In the genomic region with DNA sequence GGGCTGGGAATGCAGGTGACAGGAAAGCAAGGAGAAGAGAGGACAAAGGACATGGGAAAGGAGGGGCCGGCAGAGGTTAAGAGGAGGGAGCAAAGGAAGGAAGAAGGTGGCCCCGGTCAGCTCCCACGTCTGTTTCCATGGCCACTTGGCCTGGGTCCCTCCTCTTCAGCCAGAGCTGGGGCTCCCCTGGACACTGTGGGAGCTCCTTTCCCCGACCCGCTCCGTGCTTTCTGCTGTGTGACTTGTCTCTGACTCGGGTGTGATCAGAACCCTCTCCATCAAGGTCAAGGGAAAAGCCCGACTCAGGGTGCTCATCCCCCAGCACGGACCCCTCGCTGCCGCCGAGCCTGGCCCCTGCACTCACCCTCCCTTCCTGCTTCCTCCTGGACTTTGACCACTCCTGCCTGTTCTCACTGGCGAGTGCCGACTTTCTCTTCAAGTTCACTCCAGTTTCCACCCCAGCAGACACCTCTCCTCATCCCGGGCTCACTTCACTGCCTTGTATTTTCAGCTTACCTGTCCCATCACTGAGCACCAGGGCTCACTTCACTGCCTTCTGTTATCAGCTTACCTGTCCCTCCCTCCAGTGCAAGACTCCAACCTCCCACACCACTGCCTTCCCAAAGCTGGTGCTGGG, we compare ENCODE assay signal across 29 cellular contexts.
DNase-seq lines count a peak whose midpoint lies in the region; ATAC-seq and TF ChIP-seq lines count a peak whose summit lies in the region.
"Had no signal": no experiment of that assay in that cellular context is flagged by ENCODE, and none has a peak within 500 bp of the region (broad histone marks: within the 10 kb centered on the region; RNA-seq: fewer than 3 reads in every experiment).

No MANE protein-coding gene starts in this region.

- no peak overlapping the region for H4K91ac ChIP-seq in neuronal stem cell (ENCODE audit: low read depth, low read length, poor library complexity)

- TF ChIP-seq CTCF in natural killer cell (IDR thresholded peaks at IDR 0.05) (no peak), foreskin keratinocyte (conservative IDR thresholded peaks at IDR 0.05) (no peak)

- H3K27me3 Mint-ChIP-seq in natural killer cell treated with Interleukin-12 subunit alpha and Interleukin-12 subunit beta and Interleukin-15 and Interleukin-18, amount 100 ng/mL, for 72 hours, result peaks cover 9 to 10% of the 10 kb centered on the region in 2 donors
- peaks cover 8 to 13% of the 10 kb centered on the region in 2 donors for H3K27me3 Mint-ChIP-seq in natural killer cell (ENCODE audit: low read depth in 2 of 2)

- no peak overlapping the region for H2AK5ac ChIP-seq in neuronal stem cell (ENCODE audit: low read depth, low read length)

- peak overlapping the region; percentile 52 for H2AFZ ChIP-seq in neuronal stem cell (ENCODE audit: low read length)

- peak overlapping the region; percentile 11 for H3K18ac ChIP-seq in neuronal stem cell (ENCODE audit: low read length)

- H3K4me3 ChIP-seq in neuronal stem cell (ENCODE audit: low read length in 2 of 2), result no peak overlapping the region
- H3K4me3 ChIP-seq: A549, esophagus muscularis mucosa, MG63, sigmoid colon, SJCRH30 had no signal

- H3K4me1 Mint-ChIP-seq in natural killer cell treated with Interleukin-12 subunit alpha and Interleukin-12 subunit beta and Interleukin-15 and Interleukin-18, amount 100 ng/mL, for 72 hours (ENCODE audit: low read depth in 2 of 2), result no peaks in the 10 kb centered on the region
- H3K4me1 Mint-ChIP-seq in natural killer cell, result no peaks in the 10 kb centered on the region
- H3K4me1 Mint-ChIP-seq: naive thymus-derived CD4-positive, alpha-beta T cell; stimulated activated naive CD8-positive, alpha-beta T cell treated with anti-CD3 and anti-CD28 coated beads, Interleukin-15, amount 100 ng/mL, for 72 hours had no signal

- H3K9me3 Mint-ChIP-seq in natural killer cell treated with Interleukin-12 subunit alpha and Interleukin-12 subunit beta and Interleukin-15 and Interleukin-18, amount 100 ng/mL, for 72 hours, result no peaks in the 10 kb centered on the region
- no peaks in the 10 kb centered on the region for H3K9me3 Mint-ChIP-seq in natural killer cell
- H3K9me3 Mint-ChIP-seq: activated CD4-positive, alpha-beta memory T cell treated with anti-CD3 and anti-CD28 coated beads for 36 hours; activated T-helper 2 cell treated with anti-CD3 and anti-CD28 coated beads, Interferon-gamma antibody, Interleukin-2, Interleukin-4, amounts not matched to agents 10 μg/mL and 5 μg/mL and 100 μg/mL, durations not matched to agents 14 hours and 24 hours and 36 hours; CD4-positive, alpha-beta T cell; naive thymus-derived CD4-positive, alpha-beta T cell; stimulated activated naive CD8-positive, alpha-beta T cell treated with anti-CD3 and anti-CD28 coated beads, Interleukin-15, amount 100 ng/mL, for 72 hours had no signal

- H3K4me1 ChIP-seq in neuronal stem cell (ENCODE audit: control insufficient read depth in 2 of 2, insufficient read depth in 1 of 2, low read depth in 1 of 2, low read length in 2 of 2) (peaks cover 6 to 8% of the 10 kb centered on the region in 2 donors), foreskin keratinocyte (no peaks in the 10 kb centered on the region)
- H3K4me1 ChIP-seq: esophagus muscularis mucosa, sigmoid colon, SJCRH30 had no signal

- H2BK12ac ChIP-seq in neuronal stem cell (ENCODE audit: low read length), result no peak overlapping the region

- no peaks in the 10 kb centered on the region for H3K79me1 ChIP-seq in neuronal stem cell (ENCODE audit: low read depth, low read length)

- no peaks in the 10 kb centered on the region for H3K36me3 Mint-ChIP-seq in natural killer cell treated with Interleukin-12 subunit alpha and Interleukin-12 subunit beta and Interleukin-15 and Interleukin-18, amount 100 ng/mL, for 72 hours
- H3K36me3 Mint-ChIP-seq in natural killer cell, result no peaks in the 10 kb centered on the region
- H3K36me3 Mint-ChIP-seq: activated CD4-positive, alpha-beta memory T cell treated with anti-CD3 and anti-CD28 coated beads for 36 hours; activated naive CD8-positive, alpha-beta T cell; naive thymus-derived CD4-positive, alpha-beta T cell had no signal

- no CpG with 5 or more reads among the region's 15 CpGs for WGBS in neuronal stem cell (ENCODE audit: extremely low coverage in 2 of 2, insufficient read length in 2 of 2, insufficient replicate concordance in 1 of 2), 2 donors

- H3K4me3 Mint-ChIP-seq in natural killer cell treated with Interleukin-12 subunit alpha and Interleukin-12 subunit beta and Interleukin-15 and Interleukin-18, amount 100 ng/mL, for 72 hours, result no peak overlapping the region
- H3K4me3 Mint-ChIP-seq in natural killer cell, result no peak overlapping the region
- H3K4me3 Mint-ChIP-seq: activated CD4-positive, alpha-beta memory T cell treated with anti-CD3 and anti-CD28 coated beads for 36 hours; activated naive CD8-positive, alpha-beta T cell; CD4-positive, alpha-beta T cell; naive thymus-derived CD4-positive, alpha-beta T cell; stimulated activated naive CD8-positive, alpha-beta T cell treated with anti-CD3 and anti-CD28 coated beads, Interleukin-15, amount 100 ng/mL, for 72 hours had no signal

- no peak overlapping the region for H3K27ac ChIP-seq in neuronal stem cell (replicated peaks; ENCODE audit: low read length)
- H3K27ac ChIP-seq in foreskin keratinocyte, result no peak overlapping the region
- H3K27ac ChIP-seq: esophagus muscularis mucosa, sigmoid colon, SJCRH30 had no signal

- no peak overlapping the region for H3K4ac ChIP-seq in neuronal stem cell (ENCODE audit: low read length)

- no peak overlapping the region for H4K8ac ChIP-seq in neuronal stem cell (ENCODE audit: low read depth, low read length)

- intact Hi-C loops in natural killer cell (cut with micrococcal nuclease), result no loop called here

- no peak overlapping the region for H2BK5ac ChIP-seq in neuronal stem cell (ENCODE audit: low read length)

- H2BK15ac ChIP-seq in neuronal stem cell (ENCODE audit: low read length), result no peak overlapping the region

- H3K36me3 ChIP-seq in neuronal stem cell (replicated peaks in 1 of 2; ENCODE audit: control insufficient read depth in 2 of 2, insufficient read depth in 2 of 2, low read length in 2 of 2), result no peaks in the 10 kb centered on the region
- H3K36me3 ChIP-seq: esophagus muscularis mucosa, MG63, sigmoid colon, SJCRH30 had no signal

- H3K4me2 ChIP-seq in neuronal stem cell (ENCODE audit: insufficient read depth, low read length, poor library complexity, severe bottlenecking), result no peak overlapping the region
- H3K4me2 ChIP-seq: A549 had no signal

- H3K27ac Mint-ChIP-seq in natural killer cell treated with Interleukin-12 subunit alpha and Interleukin-12 subunit beta and Interleukin-15 and Interleukin-18, amount 100 ng/mL, for 72 hours, result no peak overlapping the region
- no peak overlapping the region for H3K27ac Mint-ChIP-seq in natural killer cell
- H3K27ac Mint-ChIP-seq: activated CD4-positive, alpha-beta memory T cell treated with anti-CD3 and anti-CD28 coated beads for 36 hours; activated naive CD8-positive, alpha-beta T cell; activated T-helper 2 cell treated with anti-CD3 and anti-CD28 coated beads, Interferon-gamma antibody, Interleukin-2, Interleukin-4, amounts not matched to agents 10 μg/mL and 5 μg/mL and 100 μg/mL, durations not matched to agents 14 hours and 24 hours and 36 hours; CD4-positive, alpha-beta T cell; naive thymus-derived CD4-positive, alpha-beta T cell had no signal

- no peak overlapping the region for H2BK120ac ChIP-seq in neuronal stem cell (ENCODE audit: low read depth, low read length)

- H3K27me3 ChIP-seq in neuronal stem cell (ENCODE audit: control insufficient read depth in 3 of 3, insufficient read depth in 3 of 3, low read depth in 1 of 3, low read length in 3 of 3) (peaks cover 0 to 9% (median 0%) of the 10 kb centered on the region in 3 experiments), foreskin keratinocyte (peaks cover 7% of the 10 kb centered on the region)
- H3K27me3 ChIP-seq: MG63, SJCRH30 had no signal

- peak overlapping the region; percentile 4 for H3K14ac ChIP-seq in neuronal stem cell (ENCODE audit: low read length)

- no peak overlapping the region for H3K9ac ChIP-seq in neuronal stem cell (ENCODE audit: low read depth, low read length, poor library complexity)

- peak in 1 of 2 donors; percentile 37 for ATAC-seq in natural killer cell treated with Interleukin-12 subunit alpha and Interleukin-12 subunit beta and Interleukin-15 and Interleukin-18, amount 100 ng/mL, for 72 hours
- no peak for ATAC-seq in natural killer cell
- ATAC-seq in left lobe of liver, result peak; percentile 60
- ATAC-seq in foreskin keratinocyte, result no peak
- ATAC-seq in HG02678 (IDR thresholded peaks at IDR 0.05; ENCODE audit: unreplicated experiment), result no peak
- ATAC-seq: left cardiac atrium; naive thymus-derived CD4-positive, alpha-beta T cell; stimulated activated naive CD8-positive, alpha-beta T cell treated with anti-CD3 and anti-CD28 coated beads, Interleukin-15, amount 100 ng/mL, for 72 hours had no signal

- H3K23ac ChIP-seq in neuronal stem cell (ENCODE audit: low read depth, low read length, poor library complexity), result peak overlapping the region; percentile 17

- DNase-seq in natural killer cell treated with Interleukin-12 subunit alpha and Interleukin-12 subunit beta and Interleukin-15 and Interleukin-18, amount 100 ng/mL, for 72 hours (ENCODE audit: low spot score), result peak; percentile 25
- no peak for DNase-seq in natural killer cell
- no peak for DNase-seq in left lobe of liver (ENCODE audit: low spot score)
- DNase-seq in neuronal stem cell (ENCODE audit: low spot score), result no peak
- no peak for DNase-seq in NCI-H524 (lab: John Stamatoyannopoulos, UW)
- no peak for DNase-seq in NCI-H2081 (lab: John Stamatoyannopoulos, UW)
- DNase-seq in foreskin keratinocyte, result no peak
- DNase-seq: activated CD4-positive, alpha-beta memory T cell treated with anti-CD3 and anti-CD28 coated beads for 36 hours; AML-193; aorta; CD4-positive, alpha-beta T cell; cortex of kidney; foreskin melanocyte; KG1; left cardiac atrium; MG63; naive thymus-derived CD4-positive, alpha-beta T cell; NCI-H1105 treated with DMSO at 0.1 percent for 48 hours; NCI-H1930; NCI-H226; NCI-H774; SJCRH30; stimulated activated naive CD8-positive, alpha-beta T cell treated with anti-CD3 and anti-CD28 coated beads, Interleukin-15, amount 100 ng/mL, for 72 hours had no signal

- H3K9me3 ChIP-seq in neuronal stem cell (replicated peaks in 1 of 2; ENCODE audit: control insufficient read depth in 2 of 2, insufficient read depth in 1 of 2, low read depth in 1 of 2, low read length in 2 of 2), result no peaks in the 10 kb centered on the region
- H3K9me3 ChIP-seq: A549, esophagus muscularis mucosa, MG63, sigmoid colon, SJCRH30 had no signal
